ENCODE assay signal across 1 cellular context in genomic region chr10:24724381-24725228, GRCh38.
TF ChIP-seq lines count a peak whose summit lies in the region.

No MANE protein-coding gene starts in this region.

TF ChIP-seq in HepG2, 621 proteins besides CTCF, POLR2A, EP300 and RAD21 (continued from another document and continues in another):
- no peak for TF ChIP-seq RCOR2 (CRISPR knock-in tag; IDR thresholded peaks at IDR 0.05)
- TF ChIP-seq NCOA2 (CRISPR knock-in tag; IDR thresholded peaks at IDR 0.05): 0 out of 2 replicates have a peak, but pooled peaks have one; percentile 19
- no peak for TF ChIP-seq ZBTB37 (CRISPR knock-in tag; IDR thresholded peaks at IDR 0.05)
- TF ChIP-seq HNRNPL (IDR thresholded peaks at IDR 0.05; ENCODE audit: low read depth, low read length): 0 out of 2 replicates have a peak, but pooled peaks have one; percentile 6
- no peak for TF ChIP-seq IRF2 (CRISPR knock-in tag; IDR thresholded peaks at IDR 0.05)
- no peak for TF ChIP-seq ZNF564 (CRISPR knock-in tag; IDR thresholded peaks at IDR 0.05)
- TF ChIP-seq HOMEZ (CRISPR knock-in tag; IDR thresholded peaks at IDR 0.05; ENCODE audit: low read depth): no peak
- TF ChIP-seq, protein P1, sequence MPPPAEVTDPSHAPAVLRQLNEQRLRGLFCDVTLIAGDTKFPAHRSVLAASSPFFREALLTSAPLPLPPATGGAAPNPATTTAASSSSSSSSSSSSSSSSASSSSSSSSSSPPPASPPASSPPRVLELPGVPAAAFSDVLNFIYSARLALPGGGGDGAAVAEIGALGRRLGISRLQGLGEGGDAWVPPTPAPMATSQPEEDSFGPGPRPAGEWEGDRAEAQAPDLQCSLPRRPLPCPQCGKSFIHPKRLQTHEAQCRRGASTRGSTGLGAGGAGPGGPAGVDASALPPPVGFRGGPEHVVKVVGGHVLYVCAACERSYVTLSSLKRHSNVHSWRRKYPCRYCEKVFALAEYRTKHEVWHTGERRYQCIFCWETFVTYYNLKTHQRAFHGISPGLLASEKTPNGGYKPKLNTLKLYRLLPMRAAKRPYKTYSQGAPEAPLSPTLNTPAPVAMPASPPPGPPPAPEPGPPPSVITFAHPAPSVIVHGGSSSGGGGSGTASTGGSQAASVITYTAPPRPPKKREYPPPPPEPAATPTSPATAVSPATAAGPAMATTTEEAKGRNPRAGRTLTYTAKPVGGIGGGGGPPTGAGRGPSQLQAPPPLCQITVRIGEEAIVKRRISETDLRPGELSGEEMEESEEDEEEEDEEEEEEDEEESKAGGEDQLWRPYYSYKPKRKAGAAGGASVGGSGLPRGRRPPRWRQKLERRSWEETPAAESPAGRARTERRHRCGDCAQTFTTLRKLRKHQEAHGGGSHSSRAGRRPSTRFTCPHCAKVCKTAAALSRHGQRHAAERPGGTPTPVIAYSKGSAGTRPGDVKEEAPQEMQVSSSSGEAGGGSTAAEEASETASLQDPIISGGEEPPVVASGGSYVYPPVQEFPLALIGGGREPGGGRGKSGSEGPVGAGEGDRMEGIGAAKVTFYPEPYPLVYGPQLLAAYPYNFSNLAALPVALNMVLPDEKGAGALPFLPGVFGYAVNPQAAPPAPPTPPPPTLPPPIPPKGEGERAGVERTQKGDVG (CRISPR knock-in tag; IDR thresholded peaks at IDR 0.05; ENCODE audit: borderline replicate concordance): no peak
- TF ChIP-seq ZSCAN30 (CRISPR knock-in tag; IDR thresholded peaks at IDR 0.05): no peak
- no peak for TF ChIP-seq KAT2B (IDR thresholded peaks at IDR 0.05; ENCODE audit: borderline replicate concordance, low read depth, low read length)
- TF ChIP-seq GFI1 (CRISPR knock-in tag; IDR thresholded peaks at IDR 0.05; ENCODE audit: borderline replicate concordance): no peak
- TF ChIP-seq BCL3 (CRISPR knock-in tag; IDR thresholded peaks at IDR 0.05): peak; percentile 13; the same call in 1 of the 2 replicates
- TF ChIP-seq PITX1 (CRISPR knock-in tag; IDR thresholded peaks at IDR 0.05): no peak
- TF ChIP-seq TBX2 (CRISPR knock-in tag; IDR thresholded peaks at IDR 0.05; ENCODE audit: borderline replicate concordance): 0 out of 2 replicates have a peak, but pooled peaks have one; percentile 14
- no peak for TF ChIP-seq ZFYVE20 (CRISPR knock-in tag; IDR thresholded peaks at IDR 0.05; ENCODE audit: borderline replicate concordance, low read depth)
- TF ChIP-seq MXD1 (CRISPR knock-in tag; IDR thresholded peaks at IDR 0.05): 0 out of 2 replicates have a peak, but pooled peaks have one; percentile 26
- TF ChIP-seq, protein P2, sequence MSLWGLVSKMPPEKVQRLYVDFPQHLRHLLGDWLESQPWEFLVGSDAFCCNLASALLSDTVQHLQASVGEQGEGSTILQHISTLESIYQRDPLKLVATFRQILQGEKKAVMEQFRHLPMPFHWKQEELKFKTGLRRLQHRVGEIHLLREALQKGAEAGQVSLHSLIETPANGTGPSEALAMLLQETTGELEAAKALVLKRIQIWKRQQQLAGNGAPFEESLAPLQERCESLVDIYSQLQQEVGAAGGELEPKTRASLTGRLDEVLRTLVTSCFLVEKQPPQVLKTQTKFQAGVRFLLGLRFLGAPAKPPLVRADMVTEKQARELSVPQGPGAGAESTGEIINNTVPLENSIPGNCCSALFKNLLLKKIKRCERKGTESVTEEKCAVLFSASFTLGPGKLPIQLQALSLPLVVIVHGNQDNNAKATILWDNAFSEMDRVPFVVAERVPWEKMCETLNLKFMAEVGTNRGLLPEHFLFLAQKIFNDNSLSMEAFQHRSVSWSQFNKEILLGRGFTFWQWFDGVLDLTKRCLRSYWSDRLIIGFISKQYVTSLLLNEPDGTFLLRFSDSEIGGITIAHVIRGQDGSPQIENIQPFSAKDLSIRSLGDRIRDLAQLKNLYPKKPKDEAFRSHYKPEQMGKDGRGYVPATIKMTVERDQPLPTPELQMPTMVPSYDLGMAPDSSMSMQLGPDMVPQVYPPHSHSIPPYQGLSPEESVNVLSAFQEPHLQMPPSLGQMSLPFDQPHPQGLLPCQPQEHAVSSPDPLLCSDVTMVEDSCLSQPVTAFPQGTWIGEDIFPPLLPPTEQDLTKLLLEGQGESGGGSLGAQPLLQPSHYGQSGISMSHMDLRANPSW (CRISPR knock-in tag; IDR thresholded peaks at IDR 0.05; ENCODE audit: borderline replicate concordance): no peak
- TF ChIP-seq TEAD3 (CRISPR knock-in tag; optimal IDR thresholded peaks at IDR 0.05; ENCODE audit: borderline replicate concordance): peak; percentile 39
- peak; percentile 35; the same call in 1 of the 2 replicates for TF ChIP-seq PHF8 (CRISPR knock-in tag; IDR thresholded peaks at IDR 0.05)
- TF ChIP-seq MIER2 (CRISPR knock-in tag; IDR thresholded peaks at IDR 0.05): no peak
- 0 out of 2 replicates have a peak, but pooled peaks have one; percentile 49 for TF ChIP-seq KLF6 (CRISPR knock-in tag; IDR thresholded peaks at IDR 0.05)
- no peak for TF ChIP-seq ZNF343 (CRISPR knock-in tag; IDR thresholded peaks at IDR 0.05)
- no peak for TF ChIP-seq ZNF24 (IDR thresholded peaks at IDR 0.05)
- TF ChIP-seq ZNF746 (CRISPR knock-in tag; IDR thresholded peaks at IDR 0.05): no peak
- TF ChIP-seq ZNF282 (IDR thresholded peaks at IDR 0.05; ENCODE audit: partially characterized antibody): no peak
- TF ChIP-seq ZNF234 (CRISPR knock-in tag; conservative IDR thresholded peaks at IDR 0.05): no peak
- TF ChIP-seq ZNF556 (CRISPR knock-in tag; IDR thresholded peaks at IDR 0.05; ENCODE audit: borderline replicate concordance): peak; percentile 42; the same call in 1 of the 2 replicates
- TF ChIP-seq CBX2 (IDR thresholded peaks at IDR 0.05; ENCODE audit: low read depth, low read length): no peak
- TF ChIP-seq CBX2 (CRISPR knock-in tag; IDR thresholded peaks at IDR 0.05; ENCODE audit: low read depth): no peak
- no peak for TF ChIP-seq GPN1 (CRISPR knock-in tag; IDR thresholded peaks at IDR 0.05; ENCODE audit: borderline replicate concordance)
- no peak for TF ChIP-seq NFRKB (IDR thresholded peaks at IDR 0.05)
- peak; percentile 66 for TF ChIP-seq UBTF (CRISPR knock-in tag; IDR thresholded peaks at IDR 0.05)
- TF ChIP-seq MAFF (IDR thresholded peaks at IDR 0.05; ENCODE audit: low read depth, low read length): no peak
- TF ChIP-seq, protein P3, sequence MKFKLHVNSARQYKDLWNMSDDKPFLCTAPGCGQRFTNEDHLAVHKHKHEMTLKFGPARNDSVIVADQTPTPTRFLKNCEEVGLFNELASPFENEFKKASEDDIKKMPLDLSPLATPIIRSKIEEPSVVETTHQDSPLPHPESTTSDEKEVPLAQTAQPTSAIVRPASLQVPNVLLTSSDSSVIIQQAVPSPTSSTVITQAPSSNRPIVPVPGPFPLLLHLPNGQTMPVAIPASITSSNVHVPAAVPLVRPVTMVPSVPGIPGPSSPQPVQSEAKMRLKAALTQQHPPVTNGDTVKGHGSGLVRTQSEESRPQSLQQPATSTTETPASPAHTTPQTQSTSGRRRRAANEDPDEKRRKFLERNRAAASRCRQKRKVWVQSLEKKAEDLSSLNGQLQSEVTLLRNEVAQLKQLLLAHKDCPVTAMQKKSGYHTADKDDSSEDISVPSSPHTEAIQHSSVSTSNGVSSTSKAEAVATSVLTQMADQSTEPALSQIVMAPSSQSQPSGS (CRISPR knock-in tag; IDR thresholded peaks at IDR 0.05): 0 out of 2 replicates have a peak, but pooled peaks have one; percentile 35
- no peak for TF ChIP-seq ZNF317 (CRISPR knock-in tag; IDR thresholded peaks at IDR 0.05)
- TF ChIP-seq GATAD2A (CRISPR knock-in tag; IDR thresholded peaks at IDR 0.05): no peak
- no peak for TF ChIP-seq FOSL1 (CRISPR knock-in tag; IDR thresholded peaks at IDR 0.05; ENCODE audit: borderline replicate concordance)
- TF ChIP-seq, protein P4, sequence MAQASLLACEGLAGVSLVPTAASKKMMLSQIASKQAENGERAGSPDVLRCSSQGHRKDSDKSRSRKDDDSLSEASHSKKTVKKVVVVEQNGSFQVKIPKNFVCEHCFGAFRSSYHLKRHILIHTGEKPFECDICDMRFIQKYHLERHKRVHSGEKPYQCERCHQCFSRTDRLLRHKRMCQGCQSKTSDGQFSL (CRISPR knock-in tag; IDR thresholded peaks at IDR 0.05): no peak
- TF ChIP-seq, protein P5, sequence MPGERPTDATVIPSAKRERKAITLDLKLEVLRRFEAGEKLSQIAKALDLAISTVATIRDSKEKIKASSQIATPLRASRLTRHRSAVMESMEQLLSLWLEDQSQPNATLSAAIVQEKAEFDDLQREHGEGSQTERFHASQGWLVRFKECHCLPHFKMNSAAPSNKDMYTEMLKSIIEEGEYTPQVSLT (CRISPR knock-in tag; IDR thresholded peaks at IDR 0.05; ENCODE audit: borderline replicate concordance, low read depth): no peak
- no peak for TF ChIP-seq NCOA5 (CRISPR knock-in tag; IDR thresholded peaks at IDR 0.05)
- 0 out of 2 replicates have a peak, but pooled peaks have one; percentile 33 for TF ChIP-seq DMAP1 (CRISPR knock-in tag; IDR thresholded peaks at IDR 0.05)
- 0 out of 2 replicates have a peak, but pooled peaks have one; percentile 13 for TF ChIP-seq ZSCAN21 (CRISPR knock-in tag; IDR thresholded peaks at IDR 0.05; ENCODE audit: borderline replicate concordance)
- TF ChIP-seq ZNF75D (CRISPR knock-in tag; IDR thresholded peaks at IDR 0.05; ENCODE audit: borderline replicate concordance): no peak
- no peak for TF ChIP-seq ZNF704 (CRISPR knock-in tag; IDR thresholded peaks at IDR 0.05; ENCODE audit: borderline replicate concordance)
- TF ChIP-seq ZNF335 (CRISPR knock-in tag; IDR thresholded peaks at IDR 0.05): no peak
- no peak for TF ChIP-seq ZNF326 (CRISPR knock-in tag; IDR thresholded peaks at IDR 0.05; ENCODE audit: borderline replicate concordance)
- no peak for TF ChIP-seq NONO (IDR thresholded peaks at IDR 0.05)
- TF ChIP-seq NONO (CRISPR knock-in tag; conservative IDR thresholded peaks at IDR 0.05): 0 out of 2 replicates have a peak, but pooled peaks have one; percentile 13
- no peak for TF ChIP-seq GATAD1 (CRISPR knock-in tag; IDR thresholded peaks at IDR 0.05)
- TF ChIP-seq, protein P6, sequence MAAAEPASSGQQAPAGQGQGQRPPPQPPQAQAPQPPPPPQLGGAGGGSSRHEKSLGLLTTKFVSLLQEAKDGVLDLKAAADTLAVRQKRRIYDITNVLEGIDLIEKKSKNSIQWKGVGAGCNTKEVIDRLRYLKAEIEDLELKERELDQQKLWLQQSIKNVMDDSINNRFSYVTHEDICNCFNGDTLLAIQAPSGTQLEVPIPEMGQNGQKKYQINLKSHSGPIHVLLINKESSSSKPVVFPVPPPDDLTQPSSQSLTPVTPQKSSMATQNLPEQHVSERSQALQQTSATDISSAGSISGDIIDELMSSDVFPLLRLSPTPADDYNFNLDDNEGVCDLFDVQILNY (CRISPR knock-in tag; conservative IDR thresholded peaks at IDR 0.05): no peak
- TF ChIP-seq ZNF253 (CRISPR knock-in tag; IDR thresholded peaks at IDR 0.05; ENCODE audit: borderline replicate concordance): no peak
